9 cellular contexts compared by ENCODE assay signal in the genomic region with DNA sequence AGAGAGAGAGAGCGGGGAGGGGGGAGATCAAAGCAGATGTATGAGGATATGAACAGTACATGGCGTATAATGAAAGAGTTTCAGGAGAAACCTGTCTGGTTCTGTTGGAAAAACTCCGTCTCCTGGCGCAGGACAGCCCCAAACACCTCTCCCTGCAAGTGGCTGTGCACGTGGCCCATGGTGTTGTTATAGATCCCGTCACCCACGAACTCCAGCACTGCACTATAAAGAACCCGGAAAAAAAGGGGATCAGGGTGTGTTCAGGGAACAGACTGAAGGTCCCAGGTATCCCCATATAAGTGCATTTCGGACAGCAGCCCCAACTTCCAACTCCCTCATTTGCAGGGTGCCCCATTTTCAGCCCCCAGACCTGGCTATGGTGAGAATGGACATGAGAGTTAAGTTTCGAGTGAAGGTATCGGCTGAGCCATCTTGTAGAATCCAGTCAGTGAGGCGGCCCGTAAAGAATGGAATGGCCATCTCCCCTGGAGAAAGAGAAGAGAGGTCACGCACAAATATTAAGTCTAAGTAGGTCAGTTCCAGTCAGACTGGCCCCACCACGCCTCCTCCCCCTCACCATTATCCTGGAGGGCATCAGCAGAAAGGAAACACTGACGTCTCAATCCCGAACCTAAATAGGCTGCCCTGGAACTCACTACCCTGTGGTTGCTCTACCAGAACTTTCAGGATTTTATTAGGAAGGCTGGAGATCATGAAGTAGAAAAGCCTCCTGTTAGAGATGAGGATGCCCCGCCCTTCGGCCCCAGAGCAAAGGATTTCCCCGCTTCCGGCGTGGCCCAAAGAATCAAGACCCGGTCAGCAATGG. TPM values are rescaled to one million over a fixed set of nuclear protein-coding genes. Genes with fewer than 3 reads are reported as not detected.
DNase-seq lines count a peak whose midpoint lies in the region; ATAC-seq, FAIRE-seq and TF ChIP-seq lines count a peak whose summit lies in the region.
"Had no signal": no experiment of that assay in that cellular context is flagged by ENCODE, and none has a peak within 500 bp of the region (broad histone marks: within the 10 kb centered on the region; RNA-seq: fewer than 3 reads in every experiment).

No MANE protein-coding gene starts in this region.

- DNase-seq in AG08395 (ENCODE audit: low spot score) (peak; percentile 29), astrocyte (ENCODE audit: low read depth) (no peak), iris pigment epithelial cell (ENCODE audit: low read depth) (peak; percentile 7)
- no peak for DNase-seq in stimulated activated naive B cell treated with anti-CD40 and anti-IgM and Interleukin-4, amounts not matched to agents 10 μg/mL and 1 μg/mL and 100 μg/mL, for 72 hours
- DNase-seq in effector CD4-positive, alpha-beta T cell, result no peak

- peak overlapping the region; percentile 99 for H3K4me2 ChIP-seq in astrocyte (ENCODE audit: low read length)

- H3K27ac ChIP-seq in HUES48 (ENCODE audit: low read depth, low read length) (no peak overlapping the region), astrocyte (ENCODE audit: low read depth, low read length) (peak overlapping the region; percentile 83)

- peaks cover 13% of the 10 kb centered on the region for H3K4me1 Mint-ChIP-seq in astrocyte (ENCODE audit: low read depth, unreplicated experiment)
- peaks cover 55 to 73% of the 10 kb centered on the region in 2 donors for H3K4me1 Mint-ChIP-seq in stimulated activated naive B cell treated with anti-CD40 and anti-IgM and Interleukin-4, amounts not matched to agents 10 μg/mL and 1 μg/mL and 100 μg/mL, for 72 hours

- peaks cover 2% of the 10 kb centered on the region for H3K9me3 Mint-ChIP-seq in astrocyte (ENCODE audit: unreplicated experiment)
- H3K9me3 Mint-ChIP-seq in stimulated activated naive B cell treated with anti-CD40 and anti-IgM and Interleukin-4, amounts not matched to agents 10 μg/mL and 1 μg/mL and 100 μg/mL, for 72 hours, result peaks cover 0 to 3% of the 10 kb centered on the region in 2 donors

- FAIRE-seq in astrocyte (lab: Jason Lieb, UNC), result no peak
- FAIRE-seq: islet of Langerhans had no signal

- H3K36me3 Mint-ChIP-seq in astrocyte (ENCODE audit: low read depth, unreplicated experiment), result peaks cover 42% of the 10 kb centered on the region
- H3K36me3 Mint-ChIP-seq in stimulated activated naive B cell treated with anti-CD40 and anti-IgM and Interleukin-4, amounts not matched to agents 10 μg/mL and 1 μg/mL and 100 μg/mL, for 72 hours, result peaks cover 74 to 76% of the 10 kb centered on the region in 2 donors

- peaks cover 10% of the 10 kb centered on the region for H3K79me2 ChIP-seq in astrocyte (ENCODE audit: insufficient read depth, low read length)

- no peaks in the 10 kb centered on the region for H3K9me3 ChIP-seq in HUES48 (ENCODE audit: control insufficient read depth, insufficient read depth, low read length)
- no peaks in the 10 kb centered on the region for H3K9me3 ChIP-seq in astrocyte (ENCODE audit: insufficient read depth, low read depth, low read length)

- H3K36me3 ChIP-seq in HUES48 (ENCODE audit: control insufficient read depth, insufficient read depth, low read length) (peaks cover 23% of the 10 kb centered on the region), astrocyte (ENCODE audit: insufficient read depth, low read length) (peaks cover 2% of the 10 kb centered on the region)

- ATAC-seq in stimulated activated naive B cell treated with anti-CD40 and anti-IgM and Interleukin-4, amounts not matched to agents 10 μg/mL and 1 μg/mL and 100 μg/mL, for 72 hours (replicated peaks), result no peak
- ATAC-seq in GM18520 (IDR thresholded peaks at IDR 0.05; ENCODE audit: unreplicated experiment) (no peak), HG03139 (IDR thresholded peaks at IDR 0.05; ENCODE audit: unreplicated experiment) (no peak)

- H3K9ac ChIP-seq in HUES48 (ENCODE audit: low read depth, low read length) (no peak overlapping the region), astrocyte (ENCODE audit: low read length) (peak overlapping the region; percentile 88)

- H3K27me3 ChIP-seq in HUES48 (ENCODE audit: control insufficient read depth, insufficient read depth, low read length) (peaks cover 48% of the 10 kb centered on the region), astrocyte (ENCODE audit: insufficient read depth, low read length) (peaks cover 5% of the 10 kb centered on the region)

- no peaks in the 10 kb centered on the region for H4K20me1 ChIP-seq in astrocyte (ENCODE audit: insufficient read depth, low read length)

- H3K4me3 ChIP-seq in HUES48 (ENCODE audit: low read depth, low read length) (peak overlapping the region; percentile 71), astrocyte (ENCODE audit: insufficient read depth, low read depth, low read length) (peak overlapping the region; percentile 92)

- no peak for TF ChIP-seq CTCF in astrocyte (IDR thresholded peaks at IDR 0.05; ENCODE audit: insufficient read depth, low read depth, low read length)

- peak overlapping the region; percentile 96 for H3K4me3 Mint-ChIP-seq in astrocyte (ENCODE audit: unreplicated experiment)
- peak overlapping the region; percentile 94 to 100 for H3K4me3 Mint-ChIP-seq in stimulated activated naive B cell treated with anti-CD40 and anti-IgM and Interleukin-4, amounts not matched to agents 10 μg/mL and 1 μg/mL and 100 μg/mL, for 72 hours

- H3K27me3 Mint-ChIP-seq in astrocyte (ENCODE audit: low read depth, unreplicated experiment), result peaks cover 25% of the 10 kb centered on the region
- H3K27me3 Mint-ChIP-seq in stimulated activated naive B cell treated with anti-CD40 and anti-IgM and Interleukin-4, amounts not matched to agents 10 μg/mL and 1 μg/mL and 100 μg/mL, for 72 hours, result no peaks in the 10 kb centered on the region

- H2AFZ ChIP-seq in astrocyte (ENCODE audit: low read depth, low read length), result peak overlapping the region; percentile 99

- H3K4me1 ChIP-seq in HUES48 (ENCODE audit: control insufficient read depth, insufficient read depth, low read length) (peaks cover 5% of the 10 kb centered on the region; the same call in 1 of the 2 replicates), astrocyte (ENCODE audit: insufficient read depth, low read length) (peaks cover 8% of the 10 kb centered on the region)

- H3K27ac Mint-ChIP-seq in astrocyte (ENCODE audit: unreplicated experiment), result peak overlapping the region; percentile 87
- peak overlapping the region; percentile 99 for H3K27ac Mint-ChIP-seq in stimulated activated naive B cell treated with anti-CD40 and anti-IgM and Interleukin-4, amounts not matched to agents 10 μg/mL and 1 μg/mL and 100 μg/mL, for 72 hours

RNA-seq across cellular contexts. Expression of a gene that starts 1.3 kb away (rescaled TPM):
- total RNA-seq in astrocyte, result 135 and 160 TPM in 2 replicates

RNA-seq across cellular contexts. Expression of a gene that starts 1.8 kb away (rescaled TPM):
- 34.1 and 42.8 TPM in 2 replicates for total RNA-seq in astrocyte

RNA-seq across cellular contexts. Expression of a gene that starts 8.4 kb away (rescaled TPM):
- total RNA-seq in astrocyte, result 45.5 and 57.5 TPM in 2 replicates

RNA-seq across cellular contexts. Expression of a gene that starts 13.7 kb away (rescaled TPM):
- 118 and 121 TPM in 2 replicates for total RNA-seq in astrocyte

RNA-seq across cellular contexts. Expression of a gene that starts 35.4 kb away (rescaled TPM):
- 0.20 and 0.79 TPM in 2 replicates for total RNA-seq in astrocyte

Comparison
In these comparisons a context has a peak if more than half of its experiments do, and no peak if none do; other contexts are left out.
1. DNase-seq: peak in AG08395 (single experiment) and iris pigment epithelial cell (single experiment); none in astrocyte (single experiment), stimulated activated naive B cell treated with anti-CD40 and anti-IgM and Interleukin-4, amounts not matched to agents 10 μg/mL and 1 μg/mL and 100 μg/mL, for 72 hours (single experiment) and effector CD4-positive, alpha-beta T cell (single experiment).